9 cellular contexts compared by ENCODE assay signal in genomic region chr2:156476516-156477206, GRCh38. TPM values are rescaled to one million over a fixed set of nuclear protein-coding genes. Genes with fewer than 3 reads are reported as not detected.
A peak's percentile ranks its signal among the peaks of the same experiment; 100 is the strongest.
DNase-seq lines count a peak whose midpoint lies in the region; ATAC-seq, FAIRE-seq and TF ChIP-seq lines count a peak whose summit lies in the region.
"Had no signal": no experiment of that assay in that cellular context is flagged by ENCODE, and none has a peak within 500 bp of the region (broad histone marks: within the 10 kb centered on the region; RNA-seq: fewer than 3 reads in every experiment).

No MANE protein-coding gene starts in this region.

- H3K4me3 Mint-ChIP-seq in CD4-positive, alpha-beta memory T cell = peak overlapping the region in 3 of 8 donors; percentile 2 to 57 (median 51)
- H3K4me3 Mint-ChIP-seq: activated naive CD8-positive, alpha-beta T cell had no signal

- no peak for DNase-seq in CD4-positive, alpha-beta memory T cell
- DNase-seq in cardiac fibroblast (ENCODE audit: low read depth in 2 of 2) (peak; percentile 70 to 83), stomach (no peak), T1000 (lab: John Stamatoyannopoulos, UW) (no peak), foreskin melanocyte (no peak), D721Med (ENCODE audit: insufficient read length, low spot score) (no peak)

- H3K36me3 Mint-ChIP-seq in CD4-positive, alpha-beta memory T cell = peaks cover 7 to 16% of the 10 kb centered on the region in 2 donors

- no peaks in the 10 kb centered on the region for H3K27me3 Mint-ChIP-seq in CD4-positive, alpha-beta memory T cell
- H3K27me3 Mint-ChIP-seq: activated naive CD8-positive, alpha-beta T cell had no signal

- no peak overlapping the region for H3K4me3 ChIP-seq in CD4-positive, alpha-beta memory T cell (ENCODE audit: low read length in 2 of 2)
- H3K4me3 ChIP-seq in cardiac fibroblast (replicated peaks in 1 of 2; ENCODE audit: low read depth in 2 of 2, low read length in 2 of 2) (no peak overlapping the region), stomach (no peak overlapping the region)

- H3K4me1 Mint-ChIP-seq in CD4-positive, alpha-beta memory T cell = peaks cover 19 to 37% (median 32%) of the 10 kb centered on the region in 4 donors

- 44 to 57% (median 49%) methylated on average over 4 of the region's 4 CpGs for WGBS in stomach, 5 donors

- no peak for TF ChIP-seq POLR2A in stomach (IDR thresholded peaks at IDR 0.05)

- FAIRE-seq in D721Med (lab: Jason Lieb, UNC) = no peak

- H3K4me1 ChIP-seq in CD4-positive, alpha-beta memory T cell (ENCODE audit: insufficient read depth, low read length) = peaks cover 11% of the 10 kb centered on the region
- H3K4me1 ChIP-seq in stomach = peaks cover 0 to 37% (median 23%) of the 10 kb centered on the region in 4 donors

- no peaks in the 10 kb centered on the region for H3K27me3 ChIP-seq in CD4-positive, alpha-beta memory T cell (ENCODE audit: insufficient read depth, low read length)
- H3K27me3 ChIP-seq in stomach = no peaks in the 10 kb centered on the region

- no peak for TF ChIP-seq EP300 in stomach (IDR thresholded peaks at IDR 0.05)

- H3K27ac Mint-ChIP-seq in CD4-positive, alpha-beta memory T cell = peak overlapping the region in 5 of 7 donors; percentile 0 to 57 (median 38)
- H3K27ac Mint-ChIP-seq: activated naive CD8-positive, alpha-beta T cell had no signal

- TF ChIP-seq CTCF in cardiac fibroblast (IDR thresholded peaks at IDR 0.05; ENCODE audit: low read depth, low read length) = no peak
- no peak for TF ChIP-seq CTCF in stomach (IDR thresholded peaks at IDR 0.05)
- no peak for TF ChIP-seq CTCF in D721Med (IDR thresholded peaks at IDR 0.05; ENCODE audit: insufficient read depth, missing control alignments)

- no peaks in the 10 kb centered on the region for H3K9me3 Mint-ChIP-seq in CD4-positive, alpha-beta memory T cell

- intact Hi-C loops in CD4-positive, alpha-beta memory T cell (cut with micrococcal nuclease) = no loop called here
- intact Hi-C loops in stomach (cut with DNase I; ENCODE audit: low total_unique reads) = no loop called here

- no peaks in the 10 kb centered on the region for H3K9me3 ChIP-seq in CD4-positive, alpha-beta memory T cell (ENCODE audit: control insufficient read depth in 1 of 2, low read length in 2 of 2)
- no peaks in the 10 kb centered on the region for H3K9me3 ChIP-seq in stomach

- ATAC-seq in GM21367 (IDR thresholded peaks at IDR 0.05; ENCODE audit: unreplicated experiment) (peak; percentile 76), HG03565 (IDR thresholded peaks at IDR 0.05; ENCODE audit: unreplicated experiment) (peak; percentile 78)

- H3K36me3 ChIP-seq in CD4-positive, alpha-beta memory T cell (ENCODE audit: insufficient read depth, low read length) = no peaks in the 10 kb centered on the region
- peaks cover 0 to 7% (median 4%) of the 10 kb centered on the region in 4 donors for H3K36me3 ChIP-seq in stomach

- CTCF ChIA-PET in CD4-positive, alpha-beta memory T cell (lab: Charles Lee; ENCODE audit: partially characterized antibody) = no interaction called here

- no peak overlapping the region for H3K27ac ChIP-seq in CD4-positive, alpha-beta memory T cell (ENCODE audit: low read depth, low read length)
- peak overlapping the region in 3 of 5 donors; percentile 7 to 48 (median 23) for H3K27ac ChIP-seq in stomach

- POLR2A ChIA-PET in CD4-positive, alpha-beta memory T cell (lab: Charles Lee; ENCODE audit: partially characterized antibody) = no interaction called here

RNA-seq across cellular contexts. Expression of gene GPD2, which starts 40.5 kb away (rescaled TPM):
- 10 to 100 TPM; 12.2 to 13.1 TPM for total RNA-seq in CD4-positive, alpha-beta memory T cell
- 1 to 10 TPM; 3.5 to 7.8 TPM for polyA plus RNA-seq in CD4-positive, alpha-beta memory T cell
- total RNA-seq in stomach = 100 to 1,000 TPM in 2 of 5 donors, 10 to 100 TPM in 2, 1 to 10 TPM in 1; 8.1 to 254 (median 58.1) TPM
- 1 to 10 TPM; 6.2 to 9.5 (median 8.7) TPM for polyA plus RNA-seq in stomach

Comparison
In these comparisons a context has a peak if more than half of its experiments do, and no peak if none do; other contexts are left out.
1. DNase-seq: peak in cardiac fibroblast (2 of 2); none in CD4-positive, alpha-beta memory T cell (0 of 5), stomach (single experiment), T1000 (single experiment), foreskin melanocyte (single experiment) and D721Med (single experiment).